29 cellular contexts compared by ENCODE assay signal in the genomic region with DNA sequence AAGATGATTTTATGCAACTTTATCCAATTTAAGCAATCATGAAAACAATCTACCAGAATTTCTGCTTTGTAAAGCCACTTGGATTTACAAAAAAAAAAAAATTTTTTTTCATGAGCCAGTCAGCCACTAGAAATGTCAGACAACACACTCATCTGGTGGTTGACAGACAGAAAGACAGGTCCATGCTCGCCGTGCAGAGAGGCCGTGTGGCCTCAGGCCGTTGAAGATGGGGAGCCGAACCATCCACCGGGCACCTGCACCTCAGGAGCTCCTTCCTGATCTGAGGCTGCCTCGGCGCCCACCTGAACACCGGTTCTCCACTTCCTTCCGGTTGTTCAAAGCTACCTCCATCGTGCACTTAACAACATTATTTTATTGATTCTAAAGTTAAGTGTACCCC.
"Had no signal": no experiment of that assay in that cellular context is flagged by ENCODE, and none has a peak within 500 bp of the region (broad histone marks: within the 10 kb centered on the region; RNA-seq: fewer than 3 reads in every experiment).

No MANE protein-coding gene starts in this region.

- H3K27ac ChIP-seq: brain microvascular endothelial cell, colonic mucosa, gastrocnemius medialis, heart left ventricle, WERI-Rb-1 had no signal

- H3K36me3 Mint-ChIP-seq: activated CD4-positive, alpha-beta memory T cell treated with anti-CD3 and anti-CD28 coated beads for 36 hours; activated naive CD8-positive, alpha-beta T cell had no signal

- H3K9me3 ChIP-seq: colonic mucosa, gastrocnemius medialis, heart left ventricle had no signal

- DNase-seq: activated B cell treated with CpG ODN at 0.5 μM for 24 hours; activated CD4-positive, alpha-beta memory T cell treated with anti-CD3 and anti-CD28 coated beads for 36 hours; activated CD4-positive, alpha-beta T cell treated with anti-CD3 and anti-CD28 coated beads, Interleukin-2, amount 10 ng/mL, durations not matched to agents 24 days and 14 days; activated CD8-positive, alpha-beta T cell treated with anti-CD3 and anti-CD28 coated beads, Interleukin-2, amount 10 ng/mL, durations not matched to agents 7 days and 5 days; activated effector memory CD4-positive, alpha-beta T cell treated with Interleukin-2 at 50 U/mL for 16 hours; activated gamma-delta T cell treated with Interleukin-2 at 50 U/mL for 16 hours; activated naive CD4-positive, alpha-beta T cell treated with anti-CD3 and anti-CD28 coated beads, Interleukin-2, amount 50 U/mL, for 16 hours; activated naive CD4-positive, alpha-beta T cell treated with Interleukin-2 at 50 U/mL for 16 hours; activated T-cell treated with anti-CD3 and anti-CD28 coated beads, Interleukin-2, amount 50 U/mL, for 4 hours; amniotic stem cell; anterior cingulate cortex; brain microvascular endothelial cell; central memory CD4-positive, alpha-beta T cell; cerebellar nuclear complex; colonic mucosa; effector memory CD4-positive, alpha-beta T cell; foreskin fibroblast; gastrocnemius medialis; glutamatergic neuron; heart left ventricle; T-helper 1 cell; T-helper 17 cell; T1000; WERI-Rb-1 had no signal

- H3K4me1 Mint-ChIP-seq: activated B cell treated with CpG ODN at 0.5 μM for 24 hours; activated CD4-positive, alpha-beta T cell treated with anti-CD3 and anti-CD28 coated beads, Interleukin-2, amount 10 ng/mL, durations not matched to agents 24 days and 14 days; activated T-helper 17 cell treated with anti-CD3 and anti-CD28 coated beads, Interleukin-2, amount 50 U/mL, for 72 hours; T-helper 17 cell had no signal

- H3K27ac Mint-ChIP-seq: activated B cell treated with CpG ODN at 0.5 μM for 24 hours; activated CD4-positive, alpha-beta memory T cell treated with anti-CD3 and anti-CD28 coated beads for 36 hours; activated CD4-positive, alpha-beta T cell treated with anti-CD3 and anti-CD28 coated beads, Interleukin-2, amount 10 ng/mL, durations not matched to agents 24 days and 14 days; activated CD8-positive, alpha-beta T cell treated with anti-CD3 and anti-CD28 coated beads, Interleukin-2, amount 10 ng/mL, durations not matched to agents 7 days and 5 days; activated naive CD8-positive, alpha-beta T cell; activated T-helper 17 cell treated with anti-CD3 and anti-CD28 coated beads, Interleukin-2, amount 50 U/mL, for 72 hours; T-helper 17 cell; T-helper 2 cell treated with Interferon-gamma antibody and Interleukin-4, amounts not matched to agents 5 μg/mL and 100 μg/mL, for 36 hours had no signal

- H3K36me3 ChIP-seq: brain microvascular endothelial cell, colonic mucosa, gastrocnemius medialis, heart left ventricle, WERI-Rb-1 had no signal

- ATAC-seq: activated CD4-positive, CD25-positive, alpha-beta regulatory T cell treated with anti-CD3 and anti-CD28 coated beads, Interleukin-2, amount 50 U/mL, for 24 hours; activated CD8-positive, alpha-beta T cell treated with anti-CD3 and anti-CD28 coated beads, Interleukin-2, amount 10 ng/mL, durations not matched to agents 7 days and 5 days; activated T-cell treated with anti-CD3 and anti-CD28 coated beads, Interleukin-2, amount 50 U/mL, for 4 hours; activated T-helper 17 cell treated with anti-CD3 and anti-CD28 coated beads, Interleukin-2, amount 50 U/mL, for 72 hours; esophagus mucosa; gastrocnemius medialis; T-helper 17 cell had no signal

- H3K27me3 ChIP-seq: brain microvascular endothelial cell, colonic mucosa, gastrocnemius medialis had no signal

- H3K9me3 Mint-ChIP-seq: activated B cell treated with CpG ODN at 0.5 μM for 24 hours; activated CD4-positive, alpha-beta memory T cell treated with anti-CD3 and anti-CD28 coated beads for 36 hours; activated CD4-positive, alpha-beta T cell treated with anti-CD3 and anti-CD28 coated beads, Interleukin-2, amount 10 ng/mL, durations not matched to agents 24 days and 14 days; activated T-cell treated with anti-CD3 and anti-CD28 coated beads, Interleukin-2, amount 50 U/mL, for 4 hours; activated T-helper 17 cell treated with anti-CD3 and anti-CD28 coated beads, Interleukin-2, amount 50 U/mL, for 72 hours; T-helper 2 cell treated with Interferon-gamma antibody and Interleukin-4, amounts not matched to agents 5 μg/mL and 100 μg/mL, for 36 hours had no signal

- H3K4me1 ChIP-seq: colonic mucosa, gastrocnemius medialis, heart left ventricle had no signal

- H3K4me3 Mint-ChIP-seq: activated B cell treated with CpG ODN at 0.5 μM for 24 hours; activated CD4-positive, alpha-beta memory T cell treated with anti-CD3 and anti-CD28 coated beads for 36 hours; activated CD4-positive, alpha-beta T cell treated with anti-CD3 and anti-CD28 coated beads, Interleukin-2, amount 10 ng/mL, durations not matched to agents 24 days and 14 days; activated CD8-positive, alpha-beta T cell treated with anti-CD3 and anti-CD28 coated beads, Interleukin-2, amount 10 ng/mL, durations not matched to agents 7 days and 5 days; activated naive CD8-positive, alpha-beta T cell; activated T-cell treated with anti-CD3 and anti-CD28 coated beads, Interleukin-2, amount 50 U/mL, for 4 hours; activated T-helper 17 cell treated with anti-CD3 and anti-CD28 coated beads, Interleukin-2, amount 50 U/mL, for 72 hours; T-helper 17 cell; T-helper 2 cell treated with Interferon-gamma antibody and Interleukin-4, amounts not matched to agents 5 μg/mL and 100 μg/mL, for 36 hours had no signal
